In genomic region chr19:57435062-57435978, GRCh38 we compare ENCODE assay signal across 8 cellular contexts. TPM values are rescaled to one million over a fixed set of nuclear protein-coding genes. Genes with fewer than 3 reads are reported as not detected.
A peak's percentile ranks its signal among the peaks of the same experiment; 100 is the strongest.
DNase-seq lines count a peak whose midpoint lies in the region; ATAC-seq and TF ChIP-seq lines count a peak whose summit lies in the region.

Gene ZNF749 (plus strand): TSS chr19:57435325. CDS start chr19:57435579, 254 bp downstream.

- intact Hi-C loops in left lung (cut with DNase I) = no loop called here

- DNase-seq in CD1c-positive myeloid dendritic cell (ENCODE audit: extremely low spot score) (peak; percentile 99), NCI-H774 (lab: John Stamatoyannopoulos, UW) (peak; percentile 95), dermis blood vessel endothelial cell (peak; percentile 99), left lung (peak; percentile 93 to 98)
- DNase-seq in activated CD4-positive, alpha-beta T cell treated with anti-CD3 and anti-CD28 coated beads, Interleukin-2, amount 50 U/mL, for 24 hours (ENCODE audit: low read depth in 1 of 2, low spot score in 1 of 2) = peak; percentile 83 to 98
- DNase-seq in stimulated activated CD4-positive, alpha-beta T cell treated with anti-CD3 and anti-CD28 coated beads, Interleukin-2, amount 100 ng/mL, for 4 hours (ENCODE audit: low read depth) = peak; percentile 98

- H3K27me3 ChIP-seq in left lung = no peaks in the 10 kb centered on the region

- TF ChIP-seq CTCF in left lung (IDR thresholded peaks at IDR 0.05) = no peak

- peaks cover 0 to 15% of the 10 kb centered on the region in 2 donors for H3K36me3 ChIP-seq in left lung

- peak; percentile 97 for ATAC-seq in GM19438 (IDR thresholded peaks at IDR 0.05; ENCODE audit: low read depth, unreplicated experiment)
- peak; percentile 84 for ATAC-seq in HG03571 (IDR thresholded peaks at IDR 0.05; ENCODE audit: unreplicated experiment)
- peak; percentile 100 for ATAC-seq in left lung

- peak within 1 kb of the TSS; percentile 45 to 61 for H3K27ac ChIP-seq in left lung

- peak within 1 kb of the TSS; percentile 92 to 93 for H3K4me3 ChIP-seq in left lung

- peaks cover 0 to 4% of the 10 kb centered on the region in 2 donors for H3K9me3 ChIP-seq in left lung

- H3K4me1 ChIP-seq in left lung = peaks cover 9 to 21% of the 10 kb centered on the region in 2 donors

RNA-seq across cellular contexts. Expression of gene ZNF749, which starts in this region (rescaled TPM):
- total RNA-seq in dermis blood vessel endothelial cell (10.7 and 12.6 TPM in 2 replicates), left lung (10 to 100 TPM; 10.3 to 12.2 TPM)

Comparison
In these comparisons a context has a peak if more than half of its experiments do, and no peak if none do; other contexts are left out.
1. Peak in every context shown above with its lines: DNase-seq, ATAC-seq, H3K4me3 ChIP-seq and H3K27ac ChIP-seq.